Comparison of ENCODE assay signal across 1 cellular context in the genomic region with DNA sequence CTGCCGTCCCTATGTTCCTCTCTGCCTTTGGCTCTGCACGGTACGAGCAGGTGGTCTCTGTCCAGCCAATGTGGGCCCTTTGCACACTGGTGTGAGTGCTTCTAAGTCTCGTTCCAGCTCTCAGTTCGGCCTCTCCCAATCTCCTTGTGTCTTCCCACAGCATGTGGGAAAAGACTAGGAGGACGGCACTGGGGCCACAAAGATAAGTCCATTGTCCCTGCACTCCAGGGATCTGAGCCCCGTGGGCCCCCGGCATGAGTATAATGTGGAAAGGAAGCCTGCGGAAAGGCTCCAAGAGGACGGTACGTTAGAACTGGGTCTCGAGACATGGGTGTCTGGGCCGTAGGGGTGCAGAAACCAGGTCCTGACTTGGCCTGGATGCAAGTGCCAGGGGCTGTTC.
TF ChIP-seq lines count a peak whose summit lies in the region.

No MANE protein-coding gene starts in this region.

TF ChIP-seq in IMR-90, 13 proteins besides CTCF, POLR2A, EP300 and RAD21:
- TF ChIP-seq FOS (IDR thresholded peaks at IDR 0.05; ENCODE audit: low read depth, low read length) (no peak), BHLHE40 (IDR thresholded peaks at IDR 0.05; ENCODE audit: low read depth, low read length) (no peak), NFE2L2 (IDR thresholded peaks at IDR 0.05; ENCODE audit: low read depth, low read length) (no peak), MAZ (IDR thresholded peaks at IDR 0.05; ENCODE audit: borderline replicate concordance, low read depth, low read length) (no peak), MAFK (IDR thresholded peaks at IDR 0.05; ENCODE audit: low read depth, low read length) (no peak), SMC3 (IDR thresholded peaks at IDR 0.05; ENCODE audit: low read depth, low read length) (no peak), RFX5 (IDR thresholded peaks at IDR 0.05; ENCODE audit: low read depth, low read length) (no peak), CHD1 (IDR thresholded peaks at IDR 0.05; ENCODE audit: low read depth, low read length) (no peak), MXI1 (IDR thresholded peaks at IDR 0.05; ENCODE audit: borderline replicate concordance, low read depth, low read length) (no peak), RCOR1 (IDR thresholded peaks at IDR 0.05; ENCODE audit: insufficient replicate concordance, low read length) (no peak)
- TF ChIP-seq, protein P1, sequence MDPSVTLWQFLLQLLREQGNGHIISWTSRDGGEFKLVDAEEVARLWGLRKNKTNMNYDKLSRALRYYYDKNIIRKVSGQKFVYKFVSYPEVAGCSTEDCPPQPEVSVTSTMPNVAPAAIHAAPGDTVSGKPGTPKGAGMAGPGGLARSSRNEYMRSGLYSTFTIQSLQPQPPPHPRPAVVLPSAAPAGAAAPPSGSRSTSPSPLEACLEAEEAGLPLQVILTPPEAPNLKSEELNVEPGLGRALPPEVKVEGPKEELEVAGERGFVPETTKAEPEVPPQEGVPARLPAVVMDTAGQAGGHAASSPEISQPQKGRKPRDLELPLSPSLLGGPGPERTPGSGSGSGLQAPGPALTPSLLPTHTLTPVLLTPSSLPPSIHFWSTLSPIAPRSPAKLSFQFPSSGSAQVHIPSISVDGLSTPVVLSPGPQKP (IDR thresholded peaks at IDR 0.05; ENCODE audit: borderline replicate concordance, low read depth, low read length): no peak
- TF ChIP-seq, protein P2, sequence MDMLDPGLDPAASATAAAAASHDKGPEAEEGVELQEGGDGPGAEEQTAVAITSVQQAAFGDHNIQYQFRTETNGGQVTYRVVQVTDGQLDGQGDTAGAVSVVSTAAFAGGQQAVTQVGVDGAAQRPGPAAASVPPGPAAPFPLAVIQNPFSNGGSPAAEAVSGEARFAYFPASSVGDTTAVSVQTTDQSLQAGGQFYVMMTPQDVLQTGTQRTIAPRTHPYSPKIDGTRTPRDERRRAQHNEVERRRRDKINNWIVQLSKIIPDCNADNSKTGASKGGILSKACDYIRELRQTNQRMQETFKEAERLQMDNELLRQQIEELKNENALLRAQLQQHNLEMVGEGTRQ (IDR thresholded peaks at IDR 0.05; ENCODE audit: low read depth, low read length): no peak
